1 cellular context compared by ENCODE assay signal in the genomic region with DNA sequence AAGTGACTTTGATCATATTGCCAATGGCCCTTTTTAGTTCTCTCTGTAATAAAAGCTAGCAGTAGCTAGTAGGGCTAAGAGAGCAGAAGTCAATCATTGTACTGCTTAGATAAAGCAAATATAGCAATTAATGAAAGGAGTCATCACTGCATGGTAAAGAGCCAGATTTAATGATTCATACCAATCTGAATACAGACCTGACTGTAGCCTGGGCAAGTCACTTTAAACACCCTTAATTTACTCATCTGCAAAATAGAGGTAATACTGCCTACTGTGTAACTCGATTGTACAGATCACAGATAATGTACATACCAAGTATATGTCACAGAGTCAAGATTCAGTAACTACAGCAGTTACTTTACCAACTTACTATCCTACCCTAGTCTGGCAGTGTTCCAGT.
TF ChIP-seq lines count a peak whose summit lies in the region.

No MANE protein-coding gene starts in this region.

TF ChIP-seq in HepG2, 621 proteins besides CTCF, POLR2A, EP300 and RAD21 (continued from another document):
- TF ChIP-seq, protein P1, sequence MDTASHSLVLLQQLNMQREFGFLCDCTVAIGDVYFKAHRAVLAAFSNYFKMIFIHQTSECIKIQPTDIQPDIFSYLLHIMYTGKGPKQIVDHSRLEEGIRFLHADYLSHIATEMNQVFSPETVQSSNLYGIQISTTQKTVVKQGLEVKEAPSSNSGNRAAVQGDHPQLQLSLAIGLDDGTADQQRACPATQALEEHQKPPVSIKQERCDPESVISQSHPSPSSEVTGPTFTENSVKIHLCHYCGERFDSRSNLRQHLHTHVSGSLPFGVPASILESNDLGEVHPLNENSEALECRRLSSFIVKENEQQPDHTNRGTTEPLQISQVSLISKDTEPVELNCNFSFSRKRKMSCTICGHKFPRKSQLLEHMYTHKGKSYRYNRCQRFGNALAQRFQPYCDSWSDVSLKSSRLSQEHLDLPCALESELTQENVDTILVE (CRISPR knock-in tag; IDR thresholded peaks at IDR 0.05), result no peak
- no peak for TF ChIP-seq RBM39 (IDR thresholded peaks at IDR 0.05; ENCODE audit: low read depth, low read length, poor library complexity, severe bottlenecking)
- no peak for TF ChIP-seq ZNF652 (CRISPR knock-in tag; IDR thresholded peaks at IDR 0.05; ENCODE audit: borderline replicate concordance, low read depth)
- no peak for TF ChIP-seq ZNF253 (CRISPR knock-in tag; IDR thresholded peaks at IDR 0.05; ENCODE audit: borderline replicate concordance)
- TF ChIP-seq MEF2D (CRISPR knock-in tag; IDR thresholded peaks at IDR 0.05), result no peak
- TF ChIP-seq HNRNPK (IDR thresholded peaks at IDR 0.05; ENCODE audit: low read depth, low read length, poor library complexity, severe bottlenecking), result no peak
- TF ChIP-seq MAFG (CRISPR knock-in tag; IDR thresholded peaks at IDR 0.05), result no peak
